In genomic region chr6:113855500-113856010, GRCh38 we compare ENCODE assay signal across 8 cellular contexts. TPM values are rescaled to one million over a fixed set of nuclear protein-coding genes. Genes with fewer than 3 reads are reported as not detected.
DNase-seq lines count a peak whose midpoint lies in the region; ATAC-seq and TF ChIP-seq lines count a peak whose summit lies in the region.

No MANE protein-coding gene starts in this region.

- no peak for TF ChIP-seq CTCF in SU-DHL-6 (IDR thresholded peaks at IDR 0.05; ENCODE audit: insufficient read depth, low read length, poor library complexity, severe bottlenecking)
- no peak for TF ChIP-seq CTCF in fibroblast of villous mesenchyme (IDR thresholded peaks at IDR 0.05; ENCODE audit: insufficient read depth, low read depth, low read length)
- no peak for TF ChIP-seq CTCF in osteoblast (IDR thresholded peaks at IDR 0.05; ENCODE audit: extremely low read depth, low read depth, low read length)

- no peaks in the 10 kb centered on the region for H3K36me3 ChIP-seq in ACC112 (ENCODE audit: insufficient read depth, low read length)
- H3K36me3 ChIP-seq in SU-DHL-6 (ENCODE audit: low read length): no peaks in the 10 kb centered on the region
- H3K36me3 ChIP-seq in osteoblast (ENCODE audit: insufficient read depth, low read length): peaks cover 2% of the 10 kb centered on the region

- H3K4me1 ChIP-seq in ACC112 (ENCODE audit: control insufficient read depth, insufficient read depth, low read length, unreplicated experiment): no peaks in the 10 kb centered on the region
- H3K4me1 ChIP-seq in osteoblast (ENCODE audit: insufficient read depth, low read length): peaks cover 7% of the 10 kb centered on the region

- H3K4me3 ChIP-seq in ACC112 (ENCODE audit: low read depth, low read length) (peak overlapping the region; percentile 98), SU-DHL-6 (ENCODE audit: insufficient read depth, low read length, poor library complexity, severe bottlenecking) (peak overlapping the region; percentile 43), fibroblast of villous mesenchyme (ENCODE audit: low read depth, low read length) (peak overlapping the region; percentile 97), osteoblast (ENCODE audit: insufficient read depth, low read length) (peak overlapping the region; percentile 90)

- no peaks in the 10 kb centered on the region for H3K9me2 ChIP-seq in SU-DHL-6 (replicated peaks; ENCODE audit: insufficient read depth, low read length)

- no peaks in the 10 kb centered on the region for H4K20me1 ChIP-seq in SU-DHL-6 (ENCODE audit: low read depth, low read length)
- peaks cover 5% of the 10 kb centered on the region for H4K20me1 ChIP-seq in osteoblast (ENCODE audit: insufficient read depth, low read length)

- peak overlapping the region; percentile 93 for H3K4me2 ChIP-seq in SU-DHL-6 (ENCODE audit: low read depth, low read length, poor library complexity, severe bottlenecking)
- peak overlapping the region; percentile 89 for H3K4me2 ChIP-seq in osteoblast (ENCODE audit: insufficient read depth, low read length)

- peak; percentile 66 for DNase-seq in fibroblast of villous mesenchyme (ENCODE audit: low read depth)
- DNase-seq in osteoblast (ENCODE audit: insufficient read length, low spot score, missing footprints): peak; percentile 81
- no peak for DNase-seq in stimulated activated CD4-positive, alpha-beta T cell treated with anti-CD3 and anti-CD28 coated beads, Interleukin-4, amount 100 ng/mL, for 1 hour
- DNase-seq in activated naive CD4-positive, alpha-beta T cell (lab: John Stamatoyannopoulos, UW): no peak

- H3K9me3 ChIP-seq in SU-DHL-6 (ENCODE audit: insufficient read depth, low read length): no peaks in the 10 kb centered on the region
- no peaks in the 10 kb centered on the region for H3K9me3 ChIP-seq in osteoblast (ENCODE audit: low read depth, low read length)

- no peaks in the 10 kb centered on the region for H3K27me3 ChIP-seq in ACC112 (ENCODE audit: insufficient read depth, low read length)
- no peaks in the 10 kb centered on the region for H3K27me3 ChIP-seq in SU-DHL-6 (ENCODE audit: low read length)
- no peaks in the 10 kb centered on the region for H3K27me3 ChIP-seq in osteoblast (ENCODE audit: insufficient read depth, low read length)

- peak overlapping the region; percentile 94 for H2AFZ ChIP-seq in ACC112 (ENCODE audit: low read length, unreplicated experiment)
- no peak overlapping the region for H2AFZ ChIP-seq in SU-DHL-6 (ENCODE audit: low read depth, low read length, severe bottlenecking)
- peak overlapping the region; percentile 69 for H2AFZ ChIP-seq in osteoblast (ENCODE audit: low read length)

- peak; percentile 19 for TF ChIP-seq POLR2A in GM19193 (IDR thresholded peaks at IDR 0.05; ENCODE audit: extremely low read depth, insufficient read depth, insufficient read length)

- no peak for ATAC-seq in HG02763 (IDR thresholded peaks at IDR 0.05; ENCODE audit: unreplicated experiment)

- H3K79me2 ChIP-seq in ACC112 (ENCODE audit: control insufficient read depth, insufficient read depth, low read length, unreplicated experiment): peaks cover 32% of the 10 kb centered on the region
- H3K79me2 ChIP-seq in SU-DHL-6 (ENCODE audit: insufficient read depth, low read length): no peaks in the 10 kb centered on the region
- peaks cover 40% of the 10 kb centered on the region for H3K79me2 ChIP-seq in osteoblast (ENCODE audit: insufficient read depth, low read length)

- peak overlapping the region; percentile 22; the same call in 1 of the 2 replicates for H3K9ac ChIP-seq in SU-DHL-6 (ENCODE audit: low read length)

- peak overlapping the region; percentile 60 for H3K27ac ChIP-seq in ACC112 (ENCODE audit: low read depth, low read length)
- H3K27ac ChIP-seq in SU-DHL-6 (ENCODE audit: low read depth, low read length): no peak overlapping the region
- peak overlapping the region; percentile 99 for H3K27ac ChIP-seq in osteoblast (ENCODE audit: low read depth, low read length)

- H3F3A ChIP-seq in SU-DHL-6 (ENCODE audit: insufficient read depth): peaks cover 14% of the 10 kb centered on the region; the same call in 1 of the 2 replicates

RNA-seq across cellular contexts. Expression of gene MARCKS, which starts 1.6 kb away (rescaled TPM):
- 263 TPM in 2 replicates for total RNA-seq in fibroblast of villous mesenchyme
- total RNA-seq in osteoblast: 535 and 570 TPM in 2 replicates

Comparison
In these comparisons a context has a peak if more than half of its experiments do, and no peak if none do; other contexts are left out.
1. H3K4me3 ChIP-seq: peak in every context shown above with its lines; median percentile 98 in ACC112; 97 in fibroblast of villous mesenchyme; 90 in osteoblast; 43 in SU-DHL-6.
2. DNase-seq: peak in fibroblast of villous mesenchyme (single experiment) and osteoblast (single experiment); none in stimulated activated CD4-positive, alpha-beta T cell treated with anti-CD3 and anti-CD28 coated beads, Interleukin-4, amount 100 ng/mL, for 1 hour (single experiment) and activated naive CD4-positive, alpha-beta T cell (0 of 4).